In the genomic region with DNA sequence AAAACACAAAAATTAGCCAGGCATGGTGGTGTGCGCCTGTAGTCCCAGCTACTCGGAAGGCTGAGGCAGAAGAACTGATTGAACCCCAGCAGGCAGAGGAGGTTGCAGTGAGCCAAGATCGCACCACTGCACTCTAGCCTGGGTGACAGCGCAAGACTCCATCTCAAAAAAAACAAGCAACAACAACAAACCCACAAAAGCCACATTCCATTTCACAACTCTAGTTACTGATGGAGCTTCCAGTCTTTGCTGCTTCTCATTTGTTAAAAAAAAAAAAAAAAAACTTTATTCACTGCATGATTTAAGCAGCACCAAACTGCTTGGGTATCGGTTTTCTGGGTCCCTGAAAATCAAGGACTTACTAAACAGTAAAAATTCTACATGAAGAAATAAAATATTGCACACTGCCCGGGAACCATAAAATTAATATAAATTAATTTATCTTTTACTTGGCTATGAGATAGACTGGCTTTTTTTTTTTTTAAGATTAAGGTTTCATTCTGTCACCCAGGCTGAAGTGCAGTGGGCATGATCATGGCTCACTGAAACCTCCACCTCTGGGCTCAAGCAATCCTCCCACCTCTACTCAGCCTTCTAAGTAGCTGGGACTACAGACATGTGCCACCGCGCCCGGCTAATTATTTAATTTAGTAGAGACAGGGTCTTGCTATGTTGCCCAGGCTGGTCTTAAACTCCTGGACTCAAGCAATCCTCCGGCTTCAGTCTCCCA, we compare ENCODE assay signal across 14 cellular contexts. TPM values are rescaled to one million over a fixed set of nuclear protein-coding genes. Genes with fewer than 3 reads are reported as not detected.
DNase-seq lines count a peak whose midpoint lies in the region; ATAC-seq and TF ChIP-seq lines count a peak whose summit lies in the region.
"Had no signal": no experiment of that assay in that cellular context is flagged by ENCODE, and none has a peak within 500 bp of the region (broad histone marks: within the 10 kb centered on the region; RNA-seq: fewer than 3 reads in every experiment).

No MANE protein-coding gene starts in this region.

- H3K27me3 ChIP-seq in Loucy (ENCODE audit: insufficient read depth, low read length, poor library complexity, severe bottlenecking) (no peaks in the 10 kb centered on the region), trophoblast cell (ENCODE audit: insufficient read depth, low read length) (no peaks in the 10 kb centered on the region)
- H3K27me3 ChIP-seq: body of pancreas, MG63 had no signal

- H3K79me2 ChIP-seq in Loucy (ENCODE audit: insufficient read depth, low read length) (peaks cover 98% of the 10 kb centered on the region), trophoblast cell (ENCODE audit: control insufficient read depth, insufficient read depth, low read length, poor library complexity) (peaks cover 7% of the 10 kb centered on the region)

- H3K27ac ChIP-seq in trophoblast cell (ENCODE audit: low read depth, low read length), result no peak overlapping the region
- H3K27ac ChIP-seq: A549, body of pancreas had no signal

- TF ChIP-seq CTCF in Loucy (conservative IDR thresholded peaks at IDR 0.05; ENCODE audit: low read length), result no peak
- TF ChIP-seq CTCF in activated CD8-positive, alpha-beta T cell treated with anti-CD3 and anti-CD28 coated beads for 36 hours (IDR thresholded peaks at IDR 0.05), result no peak

- H3K14ac ChIP-seq in trophoblast cell (ENCODE audit: low read length), result no peak overlapping the region

- no peak for DNase-seq in activated CD8-positive, alpha-beta memory T cell treated with anti-CD3 and anti-CD28 coated beads, Interleukin-2, amount 10 ng/mL, durations not matched to agents 7 days and 5 days
- DNase-seq in activated CD8-positive, alpha-beta memory T cell treated with anti-CD3 and anti-CD28 coated beads, Interleukin-2, amount 50 U/mL, for 4 hours, result no peak
- peak; percentile 26 for DNase-seq in activated CD8-positive, alpha-beta T cell treated with anti-CD3 and anti-CD28 coated beads for 36 hours
- no peak for DNase-seq in trophoblast cell
- DNase-seq in iPS-NIHi11 (ENCODE audit: low spot score), result no peak
- DNase-seq in NCI-H187 treated with DMSO at 0.1 percent for 48 hours (lab: John Stamatoyannopoulos, UW), result no peak
- DNase-seq: body of pancreas, DMS79, MG63, NCI-H774, substantia nigra had no signal

- peaks cover 38% of the 10 kb centered on the region for H3K4me1 Mint-ChIP-seq in activated CD8-positive, alpha-beta memory T cell treated with anti-CD3 and anti-CD28 coated beads, Interleukin-2, amount 10 ng/mL, durations not matched to agents 7 days and 5 days
- H3K4me1 Mint-ChIP-seq in activated CD8-positive, alpha-beta T cell treated with anti-CD3 and anti-CD28 coated beads for 36 hours (ENCODE audit: low read depth), result peaks cover 54% of the 10 kb centered on the region

- H2BK12ac ChIP-seq in trophoblast cell (ENCODE audit: low read length), result no peak overlapping the region

- peak overlapping the region; percentile 62 for H3K4ac ChIP-seq in trophoblast cell (ENCODE audit: low read depth, low read length)

- H3K79me1 ChIP-seq in trophoblast cell (ENCODE audit: low read length), result no peaks in the 10 kb centered on the region

- H4K8ac ChIP-seq in trophoblast cell (ENCODE audit: low read depth, low read length), result no peak overlapping the region

- no peaks in the 10 kb centered on the region for H3K9me3 Mint-ChIP-seq in activated CD8-positive, alpha-beta memory T cell treated with anti-CD3 and anti-CD28 coated beads, Interleukin-2, amount 10 ng/mL, durations not matched to agents 7 days and 5 days (ENCODE audit: low read depth)
- no peaks in the 10 kb centered on the region for H3K9me3 Mint-ChIP-seq in activated CD8-positive, alpha-beta T cell treated with anti-CD3 and anti-CD28 coated beads for 36 hours

- H2BK5ac ChIP-seq in trophoblast cell (ENCODE audit: low read depth, low read length, poor library complexity), result no peak overlapping the region

- peaks cover 4% of the 10 kb centered on the region for H3K36me3 Mint-ChIP-seq in activated CD8-positive, alpha-beta memory T cell treated with anti-CD3 and anti-CD28 coated beads, Interleukin-2, amount 10 ng/mL, durations not matched to agents 7 days and 5 days
- no peaks in the 10 kb centered on the region for H3K36me3 Mint-ChIP-seq in activated CD8-positive, alpha-beta T cell treated with anti-CD3 and anti-CD28 coated beads for 36 hours (ENCODE audit: low read depth)

- no peak overlapping the region for H3K23ac ChIP-seq in trophoblast cell (ENCODE audit: low read length)

- H2AK5ac ChIP-seq in trophoblast cell (ENCODE audit: low read length), result no peak overlapping the region

- H3K9me2 ChIP-seq in Loucy (replicated peaks; ENCODE audit: low read depth, low read length), result no peaks in the 10 kb centered on the region

- H2BK120ac ChIP-seq in trophoblast cell (ENCODE audit: insufficient read depth, low read length, poor library complexity), result no peak overlapping the region

- no peak for TF ChIP-seq POLR2A in GM18505 (IDR thresholded peaks at IDR 0.05; ENCODE audit: borderline replicate concordance, extremely low read depth, insufficient read depth, insufficient read length)

- H2AFZ ChIP-seq in Loucy (ENCODE audit: low read length) (no peak overlapping the region), trophoblast cell (ENCODE audit: insufficient read depth, low read length, poor library complexity) (no peak overlapping the region)

- H3K9me3 ChIP-seq in Loucy (ENCODE audit: insufficient read depth, low read depth, low read length) (no peaks in the 10 kb centered on the region), trophoblast cell (ENCODE audit: insufficient read depth, low read depth, low read length) (no peaks in the 10 kb centered on the region)
- H3K9me3 ChIP-seq: A549, body of pancreas, MG63 had no signal

- no peak overlapping the region for H3K4me3 Mint-ChIP-seq in activated CD8-positive, alpha-beta memory T cell treated with anti-CD3 and anti-CD28 coated beads, Interleukin-2, amount 10 ng/mL, durations not matched to agents 7 days and 5 days
- no peak overlapping the region for H3K4me3 Mint-ChIP-seq in activated CD8-positive, alpha-beta T cell treated with anti-CD3 and anti-CD28 coated beads for 36 hours

- WGBS in trophoblast cell (ENCODE audit: extremely low coverage, insufficient coverage, insufficient read length), result no CpG with 5 or more reads among the region's 10 CpGs

- peak overlapping the region; percentile 59 for H3K27ac Mint-ChIP-seq in activated CD8-positive, alpha-beta memory T cell treated with anti-CD3 and anti-CD28 coated beads, Interleukin-2, amount 10 ng/mL, durations not matched to agents 7 days and 5 days
- H3K27ac Mint-ChIP-seq in activated CD8-positive, alpha-beta T cell treated with anti-CD3 and anti-CD28 coated beads for 36 hours, result no peak overlapping the region

- POLR2A ChIA-PET in activated CD8-positive, alpha-beta T cell treated with anti-CD3 and anti-CD28 coated beads for 36 hours (lab: Charles Lee), result interaction anchor here (1.5 kb wide), 1 partner anchor 82 kb away, joined by 4 read pairs; no protein-coding TSS in a partner anchor

- peaks cover 27% of the 10 kb centered on the region for H4K20me1 ChIP-seq in Loucy (ENCODE audit: insufficient read depth, low read length, poor library complexity, severe bottlenecking)

- H3K36me3 ChIP-seq in Loucy (ENCODE audit: insufficient read depth, low read length) (no peaks in the 10 kb centered on the region), trophoblast cell (ENCODE audit: control insufficient read depth in 1 of 2, insufficient read depth in 2 of 2, low read length in 2 of 2) (no peaks in the 10 kb centered on the region)
- H3K36me3 ChIP-seq: MG63 had no signal

- H4K91ac ChIP-seq in trophoblast cell (ENCODE audit: low read depth, low read length), result no peak overlapping the region

- H3K9ac ChIP-seq in Loucy (ENCODE audit: low read depth, low read length, poor library complexity, severe bottlenecking), result no peak overlapping the region
- no peak overlapping the region for H3K9ac ChIP-seq in trophoblast cell (ENCODE audit: low read length)

- H3K27me3 Mint-ChIP-seq in activated CD8-positive, alpha-beta memory T cell treated with anti-CD3 and anti-CD28 coated beads, Interleukin-2, amount 10 ng/mL, durations not matched to agents 7 days and 5 days, result no peaks in the 10 kb centered on the region
- no peaks in the 10 kb centered on the region for H3K27me3 Mint-ChIP-seq in activated CD8-positive, alpha-beta T cell treated with anti-CD3 and anti-CD28 coated beads for 36 hours

- H4K12ac ChIP-seq in trophoblast cell (ENCODE audit: low read depth, low read length), result no peak overlapping the region

- no peaks in the 10 kb centered on the region for H3F3A ChIP-seq in Loucy (ENCODE audit: low read depth)

- intact Hi-C loops in activated CD8-positive, alpha-beta T cell treated with anti-CD3 and anti-CD28 coated beads for 36 hours (cut with micrococcal nuclease), result no loop called here

- peak overlapping the region; percentile 7 for H3K4me2 ChIP-seq in Loucy (ENCODE audit: low read depth, low read length, poor library complexity, severe bottlenecking)
- no peak overlapping the region for H3K4me2 ChIP-seq in trophoblast cell (ENCODE audit: low read length)
- H3K4me2 ChIP-seq: A549 had no signal

- ATAC-seq in activated CD8-positive, alpha-beta memory T cell treated with anti-CD3 and anti-CD28 coated beads, Interleukin-2, amount 10 ng/mL, durations not matched to agents 7 days and 5 days, result peak; percentile 72
- ATAC-seq in activated CD8-positive, alpha-beta T cell treated with anti-CD3 and anti-CD28 coated beads for 36 hours, result peak; percentile 47
- ATAC-seq in GM18505 (IDR thresholded peaks at IDR 0.05; ENCODE audit: unreplicated experiment), result no peak
- ATAC-seq: A549, body of pancreas had no signal

- no peak overlapping the region for H3K4me3 ChIP-seq in Loucy (ENCODE audit: low read length, poor library complexity, severe bottlenecking)
- no peak overlapping the region for H3K4me3 ChIP-seq in trophoblast cell (ENCODE audit: low read depth, low read length)
- H3K4me3 ChIP-seq: A549, body of pancreas, MG63 had no signal

- H3K4me1 ChIP-seq in Loucy (ENCODE audit: insufficient read depth, low read length, poor library complexity, severe bottlenecking) (peaks cover 41% of the 10 kb centered on the region), trophoblast cell (ENCODE audit: control insufficient read depth in 1 of 2, insufficient read depth in 2 of 2, low read length in 2 of 2) (peaks cover 0 to under 1% of the 10 kb centered on the region in 2 experiments)

- H3K18ac ChIP-seq in trophoblast cell (ENCODE audit: low read length), result no peak overlapping the region

- CTCF ChIA-PET in activated CD8-positive, alpha-beta memory T cell treated with anti-CD3 and anti-CD28 coated beads, Interleukin-2, amount 10 ng/mL, durations not matched to agents 7 days and 5 days (lab: Charles Lee), result interaction anchor here (0.6 to 2.1 kb wide), 5 partner anchors 22 to 600 kb away, joined by 3 to 5 read pairs (median 3); no protein-coding TSS in a partner anchor
- CTCF ChIA-PET in activated CD8-positive, alpha-beta T cell treated with anti-CD3 and anti-CD28 coated beads for 36 hours (lab: Charles Lee), result interaction anchor here (0.7 to 1.4 kb wide), 2 partner anchors 10 to 83 kb away, joined by 3 to 6 read pairs; no protein-coding TSS in a partner anchor

RNA-seq across cellular contexts. Expression of gene SRPK2, which starts 42.0 kb away (rescaled TPM):
- total RNA-seq in activated CD8-positive, alpha-beta memory T cell treated with anti-CD3 and anti-CD28 coated beads, Interleukin-2, amount 10 ng/mL, durations not matched to agents 7 days and 5 days, result 10 to 100 TPM; 40.4 to 41.2 TPM
- total RNA-seq in activated CD8-positive, alpha-beta T cell treated with anti-CD3 and anti-CD28 coated beads for 36 hours, result 10 to 100 TPM; 32.9 to 33.5 TPM
- 22.5 and 24.3 TPM in 2 replicates for polyA plus RNA-seq in trophoblast cell (2013)
